10 cellular contexts compared by ENCODE assay signal in the genomic region with DNA sequence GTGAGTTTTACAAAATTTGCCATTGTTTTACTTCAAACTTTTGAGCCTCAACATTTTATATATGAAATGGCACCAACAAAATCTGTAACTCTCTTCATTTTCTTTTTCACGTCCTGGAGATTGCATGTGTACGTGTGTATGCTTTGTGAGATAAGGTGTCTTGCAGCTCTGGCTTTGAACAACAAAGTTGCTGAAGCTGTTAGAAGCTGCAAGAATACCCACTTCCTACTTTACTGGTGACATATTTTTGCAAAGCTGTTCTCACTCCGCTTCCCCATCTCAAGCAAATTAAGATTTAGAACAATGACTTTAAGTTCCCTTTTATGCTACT. TPM values are rescaled to one million over a fixed set of nuclear protein-coding genes. Genes with fewer than 3 reads are reported as not detected.
DNase-seq lines count a peak whose midpoint lies in the region; ATAC-seq, FAIRE-seq and TF ChIP-seq lines count a peak whose summit lies in the region.
"Had no signal": no experiment of that assay in that cellular context is flagged by ENCODE, and none has a peak within 500 bp of the region (broad histone marks: within the 10 kb centered on the region; RNA-seq: fewer than 3 reads in every experiment).

No MANE protein-coding gene starts in this region.

- no peaks in the 10 kb centered on the region for H3K27me3 ChIP-seq in small intestine (ENCODE audit: control insufficient read depth in 2 of 2, insufficient read depth in 2 of 2, low read length in 2 of 2)

- no peak for DNase-seq in activated T-cell treated with anti-CD3 and anti-CD28 coated beads, Interleukin-2, amount 50 U/mL, for 24 hours
- no peak for DNase-seq in activated T-cell treated with anti-CD3 and anti-CD28 coated beads, Interleukin-2, amount 50 U/mL, for 48 hours
- DNase-seq in SKM-1 treated with dmso at 0.1 percent for 144 hours (lab: John Stamatoyannopoulos, UW; ENCODE audit: unreplicated experiment) (peak; percentile 93), small intestine (peak; percentile 35), nephron progenitor cell (no peak), KG1 (lab: John Stamatoyannopoulos, UW) (no peak), NCI-H2227 (lab: John Stamatoyannopoulos, UW; ENCODE audit: unreplicated experiment) (no peak)
- DNase-seq: cerebellar nuclear complex had no signal

- FAIRE-seq in small intestine (lab: Jason Lieb, UNC): no peak

- H3K36me3 ChIP-seq in small intestine (ENCODE audit: control insufficient read depth in 2 of 2, insufficient read depth in 2 of 2, low read length in 2 of 2): no peaks in the 10 kb centered on the region

- H3K27me3 Mint-ChIP-seq in activated T-cell treated with anti-CD3 and anti-CD28 coated beads, Interleukin-2, amount 50 U/mL, for 24 hours: no peaks in the 10 kb centered on the region
- H3K27me3 Mint-ChIP-seq in nephron progenitor cell (ENCODE audit: low read depth, poor library complexity): peaks cover 8% of the 10 kb centered on the region

- peaks cover 0 to 4% of the 10 kb centered on the region in 2 donors for H3K4me1 ChIP-seq in small intestine (ENCODE audit: control insufficient read depth in 2 of 2, insufficient read depth in 1 of 2, low read depth in 1 of 2, low read length in 1 of 2)

- no peak for TF ChIP-seq CTCF in nephron progenitor cell (IDR thresholded peaks at IDR 0.05)

- no peak overlapping the region for H3K27ac ChIP-seq in small intestine (ENCODE audit: low read depth in 1 of 2, low read length in 1 of 2)

- H3K36me3 Mint-ChIP-seq in activated T-cell treated with anti-CD3 and anti-CD28 coated beads, Interleukin-2, amount 50 U/mL, for 24 hours (ENCODE audit: low read depth): peaks cover 26% of the 10 kb centered on the region
- no peaks in the 10 kb centered on the region for H3K36me3 Mint-ChIP-seq in nephron progenitor cell (ENCODE audit: low read depth)

- peak overlapping the region; percentile 73 for H3K4me3 Mint-ChIP-seq in activated T-cell treated with anti-CD3 and anti-CD28 coated beads, Interleukin-2, amount 50 U/mL, for 24 hours
- H3K4me3 Mint-ChIP-seq in nephron progenitor cell: no peak overlapping the region

- WGBS in small intestine, 3 donors: 59 to 71% (median 62%) methylated on average over 3 of the region's 3 CpGs

- H3K27ac Mint-ChIP-seq in activated T-cell treated with anti-CD3 and anti-CD28 coated beads, Interleukin-2, amount 50 U/mL, for 24 hours: peak overlapping the region; percentile 94
- H3K27ac Mint-ChIP-seq in nephron progenitor cell: no peak overlapping the region

- peak; percentile 87 for ATAC-seq in HG03025 (IDR thresholded peaks at IDR 0.05; ENCODE audit: low FRiP score, unreplicated experiment)
- ATAC-seq: left lobe of liver had no signal

- H3K4me3 ChIP-seq in small intestine (ENCODE audit: low read depth in 1 of 2, low read length in 2 of 2): no peak overlapping the region

- H3K9me3 ChIP-seq in small intestine (ENCODE audit: control insufficient read depth, low read depth): no peaks in the 10 kb centered on the region

- H3K4me1 Mint-ChIP-seq in activated T-cell treated with anti-CD3 and anti-CD28 coated beads, Interleukin-2, amount 50 U/mL, for 24 hours (ENCODE audit: low read depth): peaks cover 97% of the 10 kb centered on the region
- no peaks in the 10 kb centered on the region for H3K4me1 Mint-ChIP-seq in nephron progenitor cell

- H3K9me3 Mint-ChIP-seq in activated T-cell treated with anti-CD3 and anti-CD28 coated beads, Interleukin-2, amount 50 U/mL, for 24 hours: peaks cover 12% of the 10 kb centered on the region
- H3K9me3 Mint-ChIP-seq in nephron progenitor cell: peaks cover 8% of the 10 kb centered on the region

RNA-seq across cellular contexts. Expression of a gene that starts 41.8 kb away (rescaled TPM):
- polyA plus RNA-seq in small intestine: 10 to 100 TPM in 1 of 3 donors, 1 to 10 TPM in 2; 3.5 to 12.4 (median 3.6) TPM

Comparison
In these comparisons a context has a peak if more than half of its experiments do, and no peak if none do; other contexts are left out.
1. DNase-seq: peak in SKM-1 treated with dmso at 0.1 percent for 144 hours (single experiment) and small intestine (single experiment); none in activated T-cell treated with anti-CD3 and anti-CD28 coated beads, Interleukin-2, amount 50 U/mL, for 24 hours (single experiment), activated T-cell treated with anti-CD3 and anti-CD28 coated beads, Interleukin-2, amount 50 U/mL, for 48 hours (0 of 2), nephron progenitor cell (single experiment), KG1 (single experiment) and NCI-H2227 (single experiment).